In the genomic region with DNA sequence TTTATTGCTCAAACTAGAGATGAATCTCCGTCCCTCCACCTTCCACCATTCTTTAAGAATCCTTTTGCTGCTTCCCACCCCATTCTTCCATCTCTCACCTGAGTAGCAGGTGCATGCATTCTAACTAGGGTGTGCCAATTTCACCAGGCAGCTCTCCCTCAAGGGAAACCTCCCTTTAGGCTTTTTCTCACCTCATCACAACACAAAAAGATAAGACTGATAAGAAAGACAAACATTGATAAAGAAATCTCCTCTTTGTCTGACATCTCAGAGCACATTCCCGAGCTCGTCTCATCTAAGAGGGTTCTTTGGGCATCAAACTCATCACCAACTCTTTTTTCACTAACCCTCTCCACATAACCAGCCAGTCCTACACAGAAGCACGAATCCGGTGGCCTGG, we compare ENCODE assay signal across 27 cellular contexts. TPM values are rescaled to one million over a fixed set of nuclear protein-coding genes. Genes with fewer than 3 reads are reported as not detected.
DNase-seq lines count a peak whose midpoint lies in the region; ATAC-seq, FAIRE-seq and TF ChIP-seq lines count a peak whose summit lies in the region.
"Had no signal": no experiment of that assay in that cellular context is flagged by ENCODE, and none has a peak within 500 bp of the region (broad histone marks: within the 10 kb centered on the region; RNA-seq: fewer than 3 reads in every experiment).

No MANE protein-coding gene starts in this region.

- 48% methylated on average over 5 of the region's 5 CpGs for WGBS in A549 (ENCODE audit: missing lambda C conversion rate)
- WGBS in hepatocyte (ENCODE audit: low lambda C conversion rate, missing lambda C conversion rate), result 47% methylated on average over 5 of the region's 5 CpGs
- 45 to 57% methylated on average over 5 of the region's 5 CpGs for WGBS in body of pancreas, 2 donors

- intact Hi-C loops in tibial artery (cut with DNase I; ENCODE audit: low total_unique reads) (no loop called here), body of pancreas (cut with DNase I) (no loop called here)

- no peak for TF ChIP-seq RAD21 in A549 (conservative IDR thresholded peaks at IDR 0.05 in 1 of 2, IDR thresholded peaks at IDR 0.05 in 1 of 2)

- H3K4me3 ChIP-seq in A549, result no peak overlapping the region
- no peak overlapping the region for H3K4me3 ChIP-seq in CD4-positive, CD25-positive, alpha-beta regulatory T cell (ENCODE audit: low read depth, low read length)
- H3K4me3 ChIP-seq in RWPE2 (ENCODE audit: severe bottlenecking), result no peak overlapping the region
- H3K4me3 ChIP-seq in hepatocyte, result no peak overlapping the region
- H3K4me3 ChIP-seq in tibial artery, result no peak overlapping the region
- H3K4me3 ChIP-seq in body of pancreas, result no peak overlapping the region
- H3K4me3 ChIP-seq: cardiac muscle cell, gastroesophageal sphincter, K562, left lung, MG63, mucosa of descending colon, pancreas, right atrium auricular region, thyroid gland had no signal

- H3K27me3 ChIP-seq in CD4-positive, CD25-positive, alpha-beta regulatory T cell (ENCODE audit: control insufficient read depth, insufficient read depth, low read length), result no peaks in the 10 kb centered on the region
- H3K27me3 ChIP-seq in RWPE2 (ENCODE audit: insufficient read depth, poor library complexity, severe bottlenecking), result no peaks in the 10 kb centered on the region
- no peaks in the 10 kb centered on the region for H3K27me3 ChIP-seq in hepatocyte
- no peaks in the 10 kb centered on the region for H3K27me3 ChIP-seq in tibial artery
- no peaks in the 10 kb centered on the region for H3K27me3 ChIP-seq in body of pancreas
- H3K27me3 ChIP-seq: gastroesophageal sphincter, MG63, pancreas, right atrium auricular region, thyroid gland had no signal

- TF ChIP-seq CTCF in A549 (IDR thresholded peaks at IDR 0.05) (no peak), RWPE2 (IDR thresholded peaks at IDR 0.05; ENCODE audit: poor library complexity, severe bottlenecking) (no peak), hepatocyte (IDR thresholded peaks at IDR 0.05; ENCODE audit: poor library complexity) (no peak), tibial artery (IDR thresholded peaks at IDR 0.05) (no peak), body of pancreas (IDR thresholded peaks at IDR 0.05) (no peak)

- H3K27ac ChIP-seq in A549, result peak overlapping the region; percentile 23 to 97; a peak in 3 of 6 replicates
- H3K27ac ChIP-seq in CD4-positive, CD25-positive, alpha-beta regulatory T cell (ENCODE audit: insufficient read depth, low read length, poor library complexity, severe bottlenecking), result no peak overlapping the region
- peak overlapping the region; percentile 52 for H3K27ac ChIP-seq in RWPE2 (ENCODE audit: poor library complexity, severe bottlenecking)
- peak overlapping the region; percentile 79 for H3K27ac ChIP-seq in hepatocyte
- H3K27ac ChIP-seq in tibial artery, result no peak overlapping the region
- H3K27ac ChIP-seq in body of pancreas, result no peak overlapping the region
- H3K27ac ChIP-seq: cardiac muscle cell, left lung, pancreas, right atrium auricular region, thyroid gland had no signal

- no peaks in the 10 kb centered on the region for H4K20me1 ChIP-seq in hepatocyte (ENCODE audit: insufficient read depth, poor library complexity, severe bottlenecking)

- H3K9me3 Mint-ChIP-seq in CD4-positive, CD25-positive, alpha-beta regulatory T cell, result peaks cover 0 to 4% (median 0%) of the 10 kb centered on the region in 7 donors
- H3K9me3 Mint-ChIP-seq: nephron progenitor cell had no signal

- H3K4me2 ChIP-seq in A549 (peak overlapping the region; percentile 26; the same call in 1 of the 3 replicates), hepatocyte (no peak overlapping the region)

- no peak overlapping the region for H2AFZ ChIP-seq in hepatocyte

- H3K9me2 ChIP-seq in hepatocyte (replicated peaks; ENCODE audit: insufficient read depth), result no peaks in the 10 kb centered on the region

- TF ChIP-seq EP300 in A549 (IDR thresholded peaks at IDR 0.05), result no peak

- H3K4me3 Mint-ChIP-seq in CD4-positive, CD25-positive, alpha-beta regulatory T cell, result peak overlapping the region; percentile 8 to 84 (median 50)
- H3K4me3 Mint-ChIP-seq: nephron progenitor cell had no signal

- no peaks in the 10 kb centered on the region for H3K36me3 ChIP-seq in CD4-positive, CD25-positive, alpha-beta regulatory T cell (ENCODE audit: control insufficient read depth, insufficient read depth, low read length)
- H3K36me3 ChIP-seq in RWPE2 (ENCODE audit: low read depth), result no peaks in the 10 kb centered on the region
- H3K36me3 ChIP-seq in hepatocyte (replicated peaks; ENCODE audit: insufficient read depth, low read depth), result no peaks in the 10 kb centered on the region
- H3K36me3 ChIP-seq in tibial artery, result no peaks in the 10 kb centered on the region
- no peaks in the 10 kb centered on the region for H3K36me3 ChIP-seq in body of pancreas (replicated peaks in 1 of 2; ENCODE audit: insufficient read depth in 1 of 2, low read depth in 2 of 2)
- H3K36me3 ChIP-seq: cardiac muscle cell, gastroesophageal sphincter, left lung, pancreas, right atrium auricular region, thyroid gland had no signal

- H3K9me3 ChIP-seq in A549 (no peaks in the 10 kb centered on the region), RWPE2 (ENCODE audit: severe bottlenecking) (no peaks in the 10 kb centered on the region), hepatocyte (ENCODE audit: low read depth) (no peaks in the 10 kb centered on the region), tibial artery (no peaks in the 10 kb centered on the region), body of pancreas (no peaks in the 10 kb centered on the region)
- no peaks in the 10 kb centered on the region for H3K9me3 ChIP-seq in CD4-positive, CD25-positive, alpha-beta regulatory T cell (ENCODE audit: control insufficient read depth in 2 of 2, low read length in 2 of 2)
- H3K9me3 ChIP-seq: gastroesophageal sphincter, left lung, MG63, mucosa of descending colon, pancreas, right atrium auricular region, thyroid gland had no signal

- H3K4me1 Mint-ChIP-seq in CD4-positive, CD25-positive, alpha-beta regulatory T cell, result peaks cover 23 to 71% (median 49%) of the 10 kb centered on the region in 4 donors

- POLR2A ChIA-PET in A549 (lab: Yijun Ruan, JAX), result no interaction called here

- no peaks in the 10 kb centered on the region for H3K27me3 Mint-ChIP-seq in CD4-positive, CD25-positive, alpha-beta regulatory T cell

- H3K36me3 Mint-ChIP-seq in CD4-positive, CD25-positive, alpha-beta regulatory T cell, result no peaks in the 10 kb centered on the region

- peaks cover 90% of the 10 kb centered on the region for H3K79me2 ChIP-seq in hepatocyte

- no peak for FAIRE-seq in A549 (lab: Jason Lieb, UNC)
- FAIRE-seq: endometrium, K562, pancreas had no signal

- H3K27ac Mint-ChIP-seq in CD4-positive, CD25-positive, alpha-beta regulatory T cell, result peak overlapping the region; percentile 7 to 90 (median 11)
- H3K27ac Mint-ChIP-seq: nephron progenitor cell had no signal

- H3K4me1 ChIP-seq in A549 (peaks cover 73% of the 10 kb centered on the region), RWPE2 (ENCODE audit: insufficient read depth, poor library complexity, severe bottlenecking) (peaks cover 36% of the 10 kb centered on the region), hepatocyte (ENCODE audit: insufficient read depth) (peaks cover 35% of the 10 kb centered on the region), tibial artery (peaks cover 0 to 13% (median 8%) of the 10 kb centered on the region in 4 donors), body of pancreas (peaks cover 5% of the 10 kb centered on the region)
- H3K4me1 ChIP-seq in CD4-positive, CD25-positive, alpha-beta regulatory T cell (ENCODE audit: control insufficient read depth, insufficient read depth, low read length, poor library complexity, severe bottlenecking), result peaks cover 50% of the 10 kb centered on the region

- CTCF ChIA-PET in A549 (lab: Yijun Ruan, JAX), result interaction anchor here (1.5 to 1.7 kb wide), 2 partner anchors 23 to 82 kb away, joined by 3 to 5 read pairs; a partner anchor contains a TSS

- DNase-seq in A549 (ENCODE audit: low read depth in 1 of 2, low spot score in 1 of 2) (no peak), RWPE2 (ENCODE audit: low spot score) (no peak), hepatocyte (ENCODE audit: low spot score) (no peak), tibial artery (no peak), NCI-H1092 treated with DMSO at 0.1 percent for 48 hours (lab: John Stamatoyannopoulos, UW) (no peak), body of pancreas (no peak)
- no peak for DNase-seq in CD4-positive, CD25-positive, alpha-beta regulatory T cell
- DNase-seq: activated gamma-delta T cell; DMS79 treated with DMSO at 0.1 percent for 48 hours; GOT3; left lung; MG63; mucosa of descending colon; NCI-H1417 treated with DMSO at 0.1 percent for 48 hours; NCI-H2107; NCI-H446; nephron progenitor cell; OCI-M1; pancreas; stimulated activated CD4-positive, alpha-beta T cell treated with anti-CD3 and anti-CD28 coated beads, Interleukin-2, amount 100 ng/mL, for 48 hours; stimulated activated naive CD8-positive, alpha-beta T cell treated with anti-CD3 and anti-CD28 coated beads, Interleukin-15, amount 100 ng/mL, for 72 hours; thyroid gland had no signal

- TF ChIP-seq POLR2A in A549 (IDR thresholded peaks at IDR 0.05; ENCODE audit: low read length) (no peak), body of pancreas (IDR thresholded peaks at IDR 0.05) (no peak)

- ATAC-seq in A549 (no peak), RWPE2 (ENCODE audit: low read depth) (no peak), body of pancreas (no peak)
- ATAC-seq in CD4-positive, CD25-positive, alpha-beta regulatory T cell (ENCODE audit: low read depth in 2 of 2), result no peak
- ATAC-seq: gastroesophageal sphincter; K562; left lung; mucosa of descending colon; pancreas; stimulated activated naive CD8-positive, alpha-beta T cell treated with anti-CD3 and anti-CD28 coated beads, Interleukin-15, amount 100 ng/mL, for 72 hours had no signal

TF ChIP-seq in A549, 52 proteins besides CTCF, POLR2A, EP300 and RAD21:
- no peak for TF ChIP-seq ZFP36 (IDR thresholded peaks at IDR 0.05; ENCODE audit: borderline replicate concordance, partially characterized antibody)
- TF ChIP-seq HOXB5 (CRISPR knock-in tag; IDR thresholded peaks at IDR 0.05), result no peak
- no peak for TF ChIP-seq EHF (CRISPR knock-in tag; IDR thresholded peaks at IDR 0.05)
- TF ChIP-seq PHF8 (IDR thresholded peaks at IDR 0.05; ENCODE audit: borderline replicate concordance, low read depth), result no peak
- no peak for TF ChIP-seq JUN (IDR thresholded peaks at IDR 0.05)
- peak; percentile 40; the same call in 1 of the 2 replicates for TF ChIP-seq GATA3 (IDR thresholded peaks at IDR 0.05; ENCODE audit: borderline replicate concordance)

RNA-seq across cellular contexts. Expression of a gene that starts 23.0 kb away (rescaled TPM):
- polyA plus RNA-seq in A549 (2011; rRNA removed) (6.6 and 7.5 TPM in 2 replicates), A549 (2017; fragmentation: RNase III; extraction: RNeasy Plus Mini Kit Qiagen cat#74134 plus additional on column Dnase treatment) (4.8 to 5.5 TPM (median 5.4 TPM) in 3 replicates), hepatocyte (7.6 and 9.1 TPM in 2 replicates)
- 3.3 and 4.3 TPM in 2 replicates for polyA plus RNA-seq in A549 (2012; cell fraction: cytosol; rRNA removed)
- polyA plus RNA-seq in A549 (2012; cell fraction: nucleus; rRNA removed), result 4.5 and 5.0 TPM in 2 replicates
- polyA minus RNA-seq in A549 (2011; rRNA and poly(A)+ RNA removed), result 12.8 and 14.4 TPM in 2 replicates
- total RNA-seq in CD4-positive, CD25-positive, alpha-beta regulatory T cell, result 10.8 TPM
- 1 to 10 TPM; 2.6 to 3.9 (median 3.0) TPM for polyA plus RNA-seq in CD4-positive, CD25-positive, alpha-beta regulatory T cell
- total RNA-seq in hepatocyte (22.1 and 23.0 TPM in 2 replicates), body of pancreas (1 to 10 TPM in 1 of 2 donors, under 1 TPM in 1; 0.66 to 1.8 TPM)
- total RNA-seq: K562 had no signal

Comparison
In these comparisons a context has a peak if more than half of its experiments do, and no peak if none do; other contexts are left out.
1. H3K27ac ChIP-seq: peak in A549 (2 of 2), RWPE2 (single experiment) and hepatocyte (single experiment); none in CD4-positive, CD25-positive, alpha-beta regulatory T cell (single experiment), tibial artery (0 of 2) and body of pancreas (0 of 4).